ENCODE assay signal across 22 cellular contexts in the genomic region with DNA sequence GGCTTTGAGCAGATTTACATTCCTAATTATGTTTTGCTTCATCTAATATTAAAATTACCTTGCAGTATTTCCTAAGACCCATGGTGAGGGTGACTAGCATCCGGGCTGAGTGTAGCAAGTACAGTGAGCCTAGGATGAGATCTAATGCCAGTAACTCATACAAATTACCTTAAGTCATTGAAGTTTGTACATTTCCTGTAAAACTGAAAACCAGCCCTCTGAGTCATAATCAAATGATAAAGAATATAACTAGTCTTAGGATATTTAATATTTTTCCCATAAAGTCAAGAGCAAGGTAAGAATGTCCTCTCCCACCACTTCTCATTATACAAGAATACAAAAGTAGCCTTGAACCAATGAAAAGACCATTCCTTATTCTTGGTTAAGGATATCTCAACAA. TPM values are rescaled to one million over a fixed set of nuclear protein-coding genes. Genes with fewer than 3 reads are reported as not detected.
"Had no signal": no experiment of that assay in that cellular context is flagged by ENCODE, and none has a peak within 500 bp of the region (broad histone marks: within the 10 kb centered on the region; RNA-seq: fewer than 3 reads in every experiment).

No MANE protein-coding gene starts in this region.

- H3K4me3 ChIP-seq: cardiac muscle cell, gastrocnemius medialis, hepatocyte, left ventricle myocardium inferior had no signal

- H3K36me3 ChIP-seq: cardiac muscle cell, gastrocnemius medialis, left ventricle myocardium inferior had no signal

- FAIRE-seq: colon, TTC549 had no signal

- H3K9me3 ChIP-seq: gastrocnemius medialis, left ventricle myocardium inferior had no signal

- H3K27me3 ChIP-seq: cardiac muscle cell, gastrocnemius medialis, hepatocyte had no signal

- ATAC-seq: activated CD8-positive, alpha-beta T cell treated with anti-CD3 and anti-CD28 coated beads, Interleukin-2, amount 10 ng/mL, durations not matched to agents 7 days and 5 days; activated T-cell treated with anti-CD3 and anti-CD28 coated beads, Interleukin-2, amount 50 U/mL, for 72 hours; gastrocnemius medialis; naive thymus-derived CD8-positive, alpha-beta T cell; stimulated activated effector memory CD8-positive, alpha-beta T cell treated with anti-CD3 and anti-CD28 coated beads, Interleukin-12 subunit alpha, Interleukin-12 subunit beta, amount 100 ng/mL, for 72 hours had no signal

- DNase-seq: activated B cell treated with CpG ODN at 0.5 μM for 24 hours; activated CD4-positive, alpha-beta T cell treated with anti-CD3 and anti-CD28 coated beads, Interleukin-2, amount 10 ng/mL, durations not matched to agents 24 days and 14 days; activated CD8-positive, alpha-beta memory T cell treated with anti-CD3 and anti-CD28 coated beads, Interleukin-2, amount 50 U/mL, for 48 hours; activated CD8-positive, alpha-beta T cell treated with anti-CD3 and anti-CD28 coated beads, Interleukin-2, amount 10 ng/mL, durations not matched to agents 7 days and 5 days; activated gamma-delta T cell treated with Interleukin-2 at 50 U/mL for 16 hours; activated naive CD8-positive, alpha-beta T cell treated with anti-CD3 and anti-CD28 coated beads, Interleukin-2, amount 10 ng/mL, durations not matched to agents 7 days and 5 days; activated T-cell treated with anti-CD3 and anti-CD28 coated beads, Interleukin-2, amount 50 U/mL, for 72 hours; aorta; gastrocnemius medialis; left ventricle myocardium inferior; mesenchymal stem cell; naive thymus-derived CD8-positive, alpha-beta T cell; stimulated activated CD4-positive, alpha-beta T cell treated with anti-CD3 and anti-CD28 coated beads, Interleukin-12 subunit alpha, Interleukin-12 subunit beta, amount 100 ng/mL, for 4 hours; stimulated activated CD4-positive, alpha-beta T cell treated with anti-CD3 and anti-CD28 coated beads, Interleukin-2, amount 100 ng/mL, for 24 hours; T-helper 2 cell had no signal

RNA-seq across cellular contexts. Expression of a gene that starts 54.8 kb away (rescaled TPM):
- total RNA-seq: activated B cell treated with CpG ODN at 0.5 μM for 24 hours; activated CD4-positive, alpha-beta T cell treated with anti-CD3 and anti-CD28 coated beads, Interleukin-2, amount 10 ng/mL, durations not matched to agents 24 days and 14 days; activated CD8-positive, alpha-beta T cell treated with anti-CD3 and anti-CD28 coated beads, Interleukin-2, amount 10 ng/mL, durations not matched to agents 7 days and 5 days; activated naive CD8-positive, alpha-beta T cell treated with anti-CD3 and anti-CD28 coated beads, Interleukin-2, amount 10 ng/mL, durations not matched to agents 7 days and 5 days; activated T-cell treated with anti-CD3 and anti-CD28 coated beads, Interleukin-2, amount 50 U/mL, for 72 hours; aorta; cardiac muscle cell; gastrocnemius medialis; hepatocyte; kidney epithelial cell; left ventricle myocardium inferior; mucosa of gallbladder; naive thymus-derived CD8-positive, alpha-beta T cell had no signal
